7 cellular contexts compared by ENCODE assay signal in genomic region chr18:49858309-49859005, GRCh38. TPM values are rescaled to one million over a fixed set of nuclear protein-coding genes. Genes with fewer than 3 reads are reported as not detected.
DNase-seq lines count a peak whose midpoint lies in the region; ATAC-seq, FAIRE-seq and TF ChIP-seq lines count a peak whose summit lies in the region.

No MANE protein-coding gene starts in this region.

- intact Hi-C loops in GM12878 (cut with micrococcal nuclease; ENCODE audit: unreplicated experiment): loop anchor here (1.0 to 5.0 kb wide), 5 partner anchors 71 to 1181 kb away; no protein-coding TSS in a partner anchor

- H3K36me3 ChIP-seq in GM12878 (ENCODE audit: control insufficient read depth in 2 of 2, insufficient read depth in 2 of 2, low read length in 1 of 2) (no peaks in the 10 kb centered on the region), smooth muscle cell (ENCODE audit: low read depth) (no peaks in the 10 kb centered on the region)

- no peak for TF ChIP-seq EP300 in GM12878 (IDR thresholded peaks at IDR 0.05; ENCODE audit: borderline replicate concordance in 1 of 2, control insufficient read depth in 1 of 2, low read depth in 2 of 2, low read length in 2 of 2)

- TF ChIP-seq RAD21 in GM12878 (IDR thresholded peaks at IDR 0.05; ENCODE audit: insufficient read depth, low read depth, low read length): peak; percentile 99

- CTCF ChIA-PET in GM12878 (lab: Yijun Ruan, JAX): interaction anchor here (0.5 to 10.0 kb wide), 32 partner anchors 10 to 832 kb away, joined by 3 to 177 read pairs (median 4); no protein-coding TSS in a partner anchor

- BruUV-seq in GM12878 (replicated peaks; lab: Mats Ljungman, UMichigan): no TSS peak

- H4K20me1 ChIP-seq in GM12878 (ENCODE audit: control insufficient read depth, insufficient read depth) (no peaks in the 10 kb centered on the region; the same call in 1 of the 2 replicates), smooth muscle cell (ENCODE audit: low read depth) (no peaks in the 10 kb centered on the region)

- no peaks in the 10 kb centered on the region for H3K79me2 ChIP-seq in GM12878 (ENCODE audit: control insufficient read depth, insufficient read depth, low read length)
- H3K79me2 ChIP-seq in smooth muscle cell (ENCODE audit: low read depth): no peaks in the 10 kb centered on the region

- in situ Hi-C loops in GM12878 (cut with MboI): loop anchor here (5.0 kb wide), 3 partner anchors 301 to 1181 kb away; no protein-coding TSS in a partner anchor

- H3F3A ChIP-seq in smooth muscle cell (ENCODE audit: low read depth): no peaks in the 10 kb centered on the region

- peak; percentile 33 for DNase-seq in GM04504 (ENCODE audit: low read depth)
- DNase-seq in NCI-H1048 (lab: John Stamatoyannopoulos, UW): peak; percentile 65
- peak; percentile 35 for DNase-seq in T1000 (lab: John Stamatoyannopoulos, UW)
- no peak for DNase-seq in GM12878 (ENCODE audit: low read depth, low spot score)
- DNase-seq in hypothalamus (lab: John Stamatoyannopoulos, UW): peak in 35 of 51 donors; percentile 2 to 69 (median 36)
- peak; percentile 20 for DNase-seq in smooth muscle cell (lab: John Stamatoyannopoulos, UW; ENCODE audit: unreplicated experiment)

- H3K4me1 ChIP-seq in GM12878 (ENCODE audit: control insufficient read depth, insufficient read depth, low read length) (no peaks in the 10 kb centered on the region), smooth muscle cell (ENCODE audit: low read depth) (no peaks in the 10 kb centered on the region)

- ATAC-seq in GM12878 (peak; percentile 70), GM18498 (IDR thresholded peaks at IDR 0.05; ENCODE audit: unreplicated experiment) (no peak)

- no peaks in the 10 kb centered on the region; a peak in 1 of 4 replicates for H3K27me3 ChIP-seq in GM12878 (replicated peaks in 1 of 2; ENCODE audit: control insufficient read depth in 2 of 2, insufficient read depth in 2 of 2, low read length in 1 of 2)
- H3K27me3 ChIP-seq in smooth muscle cell (ENCODE audit: low read depth): no peaks in the 10 kb centered on the region

- RAD21 ChIA-PET in GM12878 (lab: Charles Lee; ENCODE audit: unreplicated experiment): interaction anchor here (0.6 to 3.2 kb wide), 16 partner anchors 11 to 499 kb away, joined by 3 to 26 read pairs (median 4); no protein-coding TSS in a partner anchor

- H3K4me3 ChIP-seq in GM12878 (no peak overlapping the region), smooth muscle cell (no peak overlapping the region)

- WGBS in GM12878 (ENCODE audit: insufficient coverage, insufficient replicate concordance, low lambda C conversion rate, missing lambda C conversion rate): 34% methylated on average over 11 of the region's 11 CpGs
- 43% methylated on average over 11 of the region's 11 CpGs for WGBS in smooth muscle cell (ENCODE audit: low lambda C conversion rate)

- no peak for TF ChIP-seq POLR2A in GM12878 (IDR thresholded peaks at IDR 0.05; ENCODE audit: low read depth, low read length)

- no peak overlapping the region for H2AFZ ChIP-seq in GM12878 (ENCODE audit: control insufficient read depth, low read depth, low read length)
- no peak overlapping the region for H2AFZ ChIP-seq in smooth muscle cell (ENCODE audit: low read depth)

- H3K27ac ChIP-seq in GM12878 (ENCODE audit: control insufficient read depth, insufficient read depth): no peak overlapping the region
- H3K27ac ChIP-seq in smooth muscle cell (ENCODE audit: low read depth): no peak overlapping the region

- H3K9me3 ChIP-seq in GM12878 (replicated peaks; ENCODE audit: control insufficient read depth, insufficient read depth, low read length): no peaks in the 10 kb centered on the region
- no peaks in the 10 kb centered on the region for H3K9me3 ChIP-seq in smooth muscle cell (replicated peaks; ENCODE audit: low read depth)

- no peak overlapping the region for H3K4me2 ChIP-seq in GM12878 (ENCODE audit: control insufficient read depth, insufficient read depth)
- H3K4me2 ChIP-seq in smooth muscle cell: no peak overlapping the region

- FAIRE-seq in GM12878 (lab: Jason Lieb, UNC): no peak

- SMC1A ChIA-PET in GM12878 (lab: Charles Lee; ENCODE audit: uncharacterized antibody, unreplicated experiment): interaction anchor here (0.6 to 8.7 kb wide), 17 partner anchors 13 to 1183 kb away, joined by 3 to 63 read pairs (median 3); partner anchors contain the start of gene C18orf32

- H3K9ac ChIP-seq in GM12878 (ENCODE audit: control insufficient read depth, insufficient read depth, low read length) (no peak overlapping the region), smooth muscle cell (ENCODE audit: low read depth) (no peak overlapping the region)

- TF ChIP-seq CTCF in GM12878 (IDR thresholded peaks at IDR 0.05 in 2 of 3, conservative IDR thresholded peaks at IDR 0.05 in 1 of 3; ENCODE audit: control insufficient read depth in 2 of 3, extremely low read depth in 1 of 3, insufficient read depth in 1 of 3, low read depth in 3 of 3, low read length in 3 of 3) (peak; percentile 80 to 90 (median 84)), smooth muscle cell (IDR thresholded peaks at IDR 0.05; ENCODE audit: borderline replicate concordance, insufficient read depth, poor library complexity, severe bottlenecking) (peak; percentile 97)

- POLR2A ChIA-PET in GM12878 (lab: Charles Lee): no interaction called here

TF ChIP-seq in GM12878, 131 proteins besides CTCF, POLR2A, EP300 and RAD21:
- TF ChIP-seq YY1 (IDR thresholded peaks at IDR 0.05; ENCODE audit: low read depth, low read length) (peak; percentile 66), SMAD5 (IDR thresholded peaks at IDR 0.05; ENCODE audit: low read depth) (no peak), KDM1A (IDR thresholded peaks at IDR 0.05; ENCODE audit: borderline replicate concordance) (no peak), NRF1 (conservative IDR thresholded peaks at IDR 0.05; ENCODE audit: low read depth, low read length) (no peak), GABPA (IDR thresholded peaks at IDR 0.05; ENCODE audit: low read depth) (no peak), SMC3 (IDR thresholded peaks at IDR 0.05; ENCODE audit: borderline replicate concordance, low read length) (peak; percentile 94), ZSCAN29 (IDR thresholded peaks at IDR 0.05) (no peak), POLR2AphosphoS5 (IDR thresholded peaks at IDR 0.05; ENCODE audit: low read length) (no peak), HSF1 (IDR thresholded peaks at IDR 0.05; ENCODE audit: low read depth, low read length) (no peak), KAT2A (conservative IDR thresholded peaks at IDR 0.05; ENCODE audit: control insufficient read depth, low read depth, low read length) (no peak), ELK1 (IDR thresholded peaks at IDR 0.05; ENCODE audit: low read depth, low read length) (no peak), IKZF1 (conservative IDR thresholded peaks at IDR 0.05) (0 out of 2 replicates have a peak, but pooled peaks have one; percentile 18), SREBF1 (IDR thresholded peaks at IDR 0.05; ENCODE audit: low read length) (no peak), CBX3 (IDR thresholded peaks at IDR 0.05; ENCODE audit: borderline replicate concordance, low read depth) (no peak)

RNA-seq across cellular contexts. Expression of gene ACAA2, which starts 45.1 kb away (rescaled TPM):
- total RNA-seq in GM12878 (2013; cell fraction: nucleolus; rRNA removed): 24.3 and 26.2 TPM in 2 replicates
- total RNA-seq in GM12878 (2014; rRNA removed) (50.1 and 59.7 TPM in 2 replicates), GM12878 (2014; rRNA removed; fragmentation: Illumina TruSeq; extraction: Trizol) (59.1 and 60.6 TPM in 2 replicates), GM12878 (2021) (60.9 and 63.1 TPM in 2 replicates), smooth muscle cell (62.3 and 67.4 TPM in 2 replicates)
- polyA plus RNA-seq in GM12878 (2011; ENCODE audit: low read depth): 68.6 TPM
- polyA plus RNA-seq in GM12878 (2011; rRNA removed) (48.9 and 68.3 TPM in 2 replicates), GM12878 (2014; fragmentation: Illumina TruSeq; extraction: Trizol) (66.0 and 80.4 TPM in 2 replicates), GM12878 (2014; fragmentation: Nextera tagmentation; extraction: Ambion mirVana) (10 to 100 TPM; 86.3 to 97.3 TPM), GM12878 (2014; rRNA removed) (36.1 and 43.1 TPM in 2 replicates), GM12878 (2016; fragmentation: Nextera tagmentation; extraction: Ambion mirVana) (100 to 1,000 TPM; 130 to 134 TPM), smooth muscle cell (83.1 and 94.6 TPM in 2 replicates)
- 39.0 and 54.5 TPM in 2 replicates for polyA plus RNA-seq in GM12878 (2011; cell fraction: cytosol; rRNA removed)
- polyA plus RNA-seq in GM12878 (2011; cell fraction: nucleus; rRNA removed): 28.0 and 35.2 TPM in 2 replicates
- polyA plus RNA-seq in GM12878 (2012): 58.5 and 63.9 TPM in 2 replicates
- polyA minus RNA-seq in GM12878 (2011; rRNA and poly(A)+ RNA removed): 35.9 and 36.5 TPM in 2 replicates
- polyA minus RNA-seq in GM12878 (2011; cell fraction: cytosol; rRNA and poly(A)+ RNA removed): 12.4 TPM in 2 replicates
- polyA minus RNA-seq in GM12878 (2011; cell fraction: nucleus; rRNA and poly(A)+ RNA removed): 5.8 and 9.9 TPM in 2 replicates
